20 cellular contexts compared by ENCODE assay signal in the genomic region with DNA sequence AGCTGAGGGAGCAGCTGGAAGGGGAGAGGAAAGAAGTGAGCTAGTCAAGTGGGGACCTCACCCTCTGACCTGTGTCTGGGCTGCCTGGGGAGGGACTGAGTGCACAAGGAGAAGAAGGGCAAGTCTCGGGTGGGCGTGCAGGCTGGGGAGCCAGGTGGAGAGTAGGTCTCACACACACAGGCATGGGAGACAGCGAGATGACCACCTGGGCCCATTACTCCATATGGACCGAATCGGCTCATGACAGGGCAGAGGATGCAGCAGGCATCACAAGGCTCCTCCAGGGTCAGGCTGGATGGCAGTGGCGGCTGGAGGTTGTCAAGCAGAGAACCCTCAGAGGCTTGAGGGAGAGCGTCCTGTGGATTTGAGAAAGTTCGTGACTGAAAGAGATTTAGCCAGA.
DNase-seq lines count a peak whose midpoint lies in the region; ATAC-seq, FAIRE-seq and TF ChIP-seq lines count a peak whose summit lies in the region.
"Had no signal": no experiment of that assay in that cellular context is flagged by ENCODE, and none has a peak within 500 bp of the region (broad histone marks: within the 10 kb centered on the region; RNA-seq: fewer than 3 reads in every experiment).

No MANE protein-coding gene starts in this region.

- in situ Hi-C loops in gastrocnemius medialis (cut with MboI; ENCODE audit: low sequenced_read_pairs in 4 of 4) = no loop called here

- DNase-seq in activated CD8-positive, alpha-beta T cell treated with anti-CD3 and anti-CD28 coated beads, Interleukin-2, amount 10 ng/mL, durations not matched to agents 7 days and 5 days = no peak
- DNase-seq in activated CD8-positive, alpha-beta T cell treated with anti-CD3 and anti-CD28 coated beads for 36 hours = no peak
- no peak for DNase-seq in endothelial cell (ENCODE audit: low spot score)
- DNase-seq in neural crest cell (ENCODE audit: low read depth, low spot score) = no peak
- DNase-seq in spleen = peak; percentile 32
- DNase-seq in H54 (ENCODE audit: insufficient read length, low spot score) = no peak
- no peak for DNase-seq in SKM-1 (lab: John Stamatoyannopoulos, UW; ENCODE audit: unreplicated experiment)
- DNase-seq in gastrocnemius medialis = no peak
- DNase-seq: CD8-positive, alpha-beta T cell; COR-L47; DMS153; DMS79 treated with DMSO at 0.1 percent for 48 hours; EL; GM23248; H7 had no signal

- H3K9me3 Mint-ChIP-seq in activated CD8-positive, alpha-beta T cell treated with anti-CD3 and anti-CD28 coated beads, Interleukin-2, amount 10 ng/mL, durations not matched to agents 7 days and 5 days (ENCODE audit: insufficient read depth) = no peaks in the 10 kb centered on the region
- H3K9me3 Mint-ChIP-seq in activated CD8-positive, alpha-beta T cell treated with anti-CD3 and anti-CD28 coated beads for 36 hours = no peaks in the 10 kb centered on the region
- H3K9me3 Mint-ChIP-seq in endothelial cell (ENCODE audit: unreplicated experiment) (no peaks in the 10 kb centered on the region), neural crest cell (no peaks in the 10 kb centered on the region)
- H3K9me3 Mint-ChIP-seq: CD14-positive monocyte; CD8-positive, alpha-beta T cell had no signal

- no peaks in the 10 kb centered on the region for H3K27me3 Mint-ChIP-seq in activated CD8-positive, alpha-beta T cell treated with anti-CD3 and anti-CD28 coated beads, Interleukin-2, amount 10 ng/mL, durations not matched to agents 7 days and 5 days (ENCODE audit: low read depth)
- no peaks in the 10 kb centered on the region for H3K27me3 Mint-ChIP-seq in activated CD8-positive, alpha-beta T cell treated with anti-CD3 and anti-CD28 coated beads for 36 hours
- peaks cover 3% of the 10 kb centered on the region for H3K27me3 Mint-ChIP-seq in endothelial cell (ENCODE audit: unreplicated experiment)
- no peaks in the 10 kb centered on the region for H3K27me3 Mint-ChIP-seq in neural crest cell (ENCODE audit: low read depth)

- no peak overlapping the region for H3K4me3 Mint-ChIP-seq in activated CD8-positive, alpha-beta T cell treated with anti-CD3 and anti-CD28 coated beads, Interleukin-2, amount 10 ng/mL, durations not matched to agents 7 days and 5 days
- no peak overlapping the region for H3K4me3 Mint-ChIP-seq in activated CD8-positive, alpha-beta T cell treated with anti-CD3 and anti-CD28 coated beads for 36 hours
- H3K4me3 Mint-ChIP-seq in endothelial cell (ENCODE audit: unreplicated experiment) = peak overlapping the region; percentile 66
- no peak overlapping the region for H3K4me3 Mint-ChIP-seq in neural crest cell
- H3K4me3 Mint-ChIP-seq: CD14-positive monocyte; CD8-positive, alpha-beta T cell had no signal

- H3K27ac Mint-ChIP-seq in activated CD8-positive, alpha-beta T cell treated with anti-CD3 and anti-CD28 coated beads, Interleukin-2, amount 10 ng/mL, durations not matched to agents 7 days and 5 days = peak overlapping the region; percentile 31
- no peak overlapping the region for H3K27ac Mint-ChIP-seq in activated CD8-positive, alpha-beta T cell treated with anti-CD3 and anti-CD28 coated beads for 36 hours
- H3K27ac Mint-ChIP-seq in endothelial cell (ENCODE audit: unreplicated experiment) (no peak overlapping the region), neural crest cell (ENCODE audit: unreplicated experiment) (peak overlapping the region; percentile 65)
- H3K27ac Mint-ChIP-seq: CD8-positive, alpha-beta T cell had no signal

- TF ChIP-seq POLR2A in spleen (IDR thresholded peaks at IDR 0.05) (no peak), H54 (IDR thresholded peaks at IDR 0.05; ENCODE audit: low read depth, low read length) (no peak), gastrocnemius medialis (IDR thresholded peaks at IDR 0.05) (no peak)

- peaks cover 5% of the 10 kb centered on the region for H3K4me1 Mint-ChIP-seq in activated CD8-positive, alpha-beta T cell treated with anti-CD3 and anti-CD28 coated beads, Interleukin-2, amount 10 ng/mL, durations not matched to agents 7 days and 5 days (ENCODE audit: low read depth)
- H3K4me1 Mint-ChIP-seq in activated CD8-positive, alpha-beta T cell treated with anti-CD3 and anti-CD28 coated beads for 36 hours (ENCODE audit: low read depth) = no peaks in the 10 kb centered on the region
- H3K4me1 Mint-ChIP-seq in endothelial cell (ENCODE audit: unreplicated experiment) (no peaks in the 10 kb centered on the region), neural crest cell (peaks cover 15% of the 10 kb centered on the region)
- H3K4me1 Mint-ChIP-seq: CD14-positive monocyte had no signal

- no peaks in the 10 kb centered on the region for H3K27me3 ChIP-seq in spleen (replicated peaks in 1 of 7)
- H3K27me3 ChIP-seq in gastrocnemius medialis = no peaks in the 10 kb centered on the region

- H3K9me3 ChIP-seq in spleen (no peaks in the 10 kb centered on the region), gastrocnemius medialis (no peaks in the 10 kb centered on the region)

- peaks cover 28% of the 10 kb centered on the region for H3K36me3 Mint-ChIP-seq in activated CD8-positive, alpha-beta T cell treated with anti-CD3 and anti-CD28 coated beads, Interleukin-2, amount 10 ng/mL, durations not matched to agents 7 days and 5 days (ENCODE audit: low read depth)
- peaks cover 45% of the 10 kb centered on the region for H3K36me3 Mint-ChIP-seq in activated CD8-positive, alpha-beta T cell treated with anti-CD3 and anti-CD28 coated beads for 36 hours (ENCODE audit: low read depth)
- H3K36me3 Mint-ChIP-seq in endothelial cell (ENCODE audit: low read depth, unreplicated experiment) (peaks cover 44% of the 10 kb centered on the region), neural crest cell (ENCODE audit: low read depth) (peaks cover 5% of the 10 kb centered on the region)

- no peak for TF ChIP-seq CTCF in activated CD8-positive, alpha-beta T cell treated with anti-CD3 and anti-CD28 coated beads for 36 hours (IDR thresholded peaks at IDR 0.05)
- no peak for TF ChIP-seq CTCF in endothelial cell (IDR thresholded peaks at IDR 0.05; ENCODE audit: unreplicated experiment)
- no peak for TF ChIP-seq CTCF in neural crest cell (conservative IDR thresholded peaks at IDR 0.05)
- TF ChIP-seq CTCF in spleen (IDR thresholded peaks at IDR 0.05 in 8 of 11, conservative IDR thresholded peaks at IDR 0.05 in 3 of 11) = no peak
- no peak for TF ChIP-seq CTCF in gastrocnemius medialis (IDR thresholded peaks at IDR 0.05 in 4 of 5, conservative IDR thresholded peaks at IDR 0.05 in 1 of 5)

- intact Hi-C loops in activated CD8-positive, alpha-beta T cell treated with anti-CD3 and anti-CD28 coated beads for 36 hours (cut with micrococcal nuclease) = no loop called here
- intact Hi-C loops in spleen (cut with DNase I; ENCODE audit: low total_unique reads) = no loop called here
- intact Hi-C loops in gastrocnemius medialis (cut with DNase I; ENCODE audit: low total_unique reads) = no loop called here

- CTCF ChIA-PET in activated CD8-positive, alpha-beta T cell treated with anti-CD3 and anti-CD28 coated beads, Interleukin-2, amount 10 ng/mL, durations not matched to agents 7 days and 5 days (lab: Charles Lee) = no interaction called here
- CTCF ChIA-PET in activated CD8-positive, alpha-beta T cell treated with anti-CD3 and anti-CD28 coated beads for 36 hours (lab: Charles Lee) = interaction anchor here (1.7 kb wide), 1 partner anchor 35 kb away, joined by 3 read pairs; no protein-coding TSS in a partner anchor

- peaks cover 0 to 100% (median 83%) of the 10 kb centered on the region in 6 donors for H3K36me3 ChIP-seq in spleen
- peaks cover 0 to 46% of the 10 kb centered on the region in 2 donors for H3K36me3 ChIP-seq in gastrocnemius medialis

- POLR2A ChIA-PET in activated CD8-positive, alpha-beta T cell treated with anti-CD3 and anti-CD28 coated beads, Interleukin-2, amount 10 ng/mL, durations not matched to agents 7 days and 5 days (lab: Charles Lee) = no interaction called here
- POLR2A ChIA-PET in activated CD8-positive, alpha-beta T cell treated with anti-CD3 and anti-CD28 coated beads for 36 hours (lab: Charles Lee) = interaction anchor here (0.6 kb wide), 2 partner anchors 18 to 82 kb away, joined by 3 read pairs; no protein-coding TSS in a partner anchor

- ATAC-seq in activated CD8-positive, alpha-beta T cell treated with anti-CD3 and anti-CD28 coated beads, Interleukin-2, amount 10 ng/mL, durations not matched to agents 7 days and 5 days = no peak
- no peak for ATAC-seq in activated CD8-positive, alpha-beta T cell treated with anti-CD3 and anti-CD28 coated beads for 36 hours
- ATAC-seq in gastrocnemius medialis = no peak
- ATAC-seq: CD8-positive, alpha-beta T cell had no signal

- H3K4me3 ChIP-seq in spleen (no peak overlapping the region), gastrocnemius medialis (no peak overlapping the region)
- H3K4me3 ChIP-seq: GM23248 had no signal

- 90 to 98% (median 96%) methylated on average over 7 to 8 of the region's 8 CpGs for WGBS in spleen, 5 donors

- no peak overlapping the region for H3K27ac ChIP-seq in spleen
- H3K27ac ChIP-seq in gastrocnemius medialis = no peak overlapping the region
- H3K27ac ChIP-seq: 22Rv1, GM23248 had no signal

- no peaks in the 10 kb centered on the region for H3K4me1 ChIP-seq in spleen
- H3K4me1 ChIP-seq in gastrocnemius medialis = no peaks in the 10 kb centered on the region

- FAIRE-seq in H54 (lab: Jason Lieb, UNC) = no peak
- FAIRE-seq: D721Med, G401.6, GM12891 had no signal

Comparison
In these comparisons a context has a peak if more than half of its experiments do, and no peak if none do; other contexts are left out.
1. H3K27ac Mint-ChIP-seq: peak in activated CD8-positive, alpha-beta T cell treated with anti-CD3 and anti-CD28 coated beads, Interleukin-2, amount 10 ng/mL, durations not matched to agents 7 days and 5 days (single experiment) and neural crest cell (single experiment); none in activated CD8-positive, alpha-beta T cell treated with anti-CD3 and anti-CD28 coated beads for 36 hours (single experiment) and endothelial cell (single experiment).